8 cellular contexts compared by ENCODE assay signal in genomic region chr10:3775671-3776551, GRCh38. TPM values are rescaled to one million over a fixed set of nuclear protein-coding genes. Genes with fewer than 3 reads are reported as not detected.
A peak's percentile ranks its signal among the peaks of the same experiment; 100 is the strongest.
DNase-seq lines count a peak whose midpoint lies in the region; ATAC-seq and TF ChIP-seq lines count a peak whose summit lies in the region.

No MANE protein-coding gene starts in this region.

- DNase-seq in GF-D8 (lab: John Stamatoyannopoulos, UW) (peak; percentile 20), NCI-H69 (lab: John Stamatoyannopoulos, UW) (peak; percentile 23), body of pancreas (peak in 2 of 4 donors; percentile 41 to 42), immature natural killer cell (peak in 2 of 3 donors; percentile 19 to 37), DMS114 treated with DMSO at 0.1 percent for 48 hours (lab: John Stamatoyannopoulos, UW; ENCODE audit: unreplicated experiment) (no peak)
- no peak for DNase-seq in stimulated activated naive B cell treated with anti-CD40 and anti-IgM and Interleukin-4, amounts not matched to agents 10 μg/mL and 1 μg/mL and 100 μg/mL, for 72 hours

- peaks cover 46% of the 10 kb centered on the region for H3K4me1 ChIP-seq in body of pancreas

- no peak overlapping the region for H3K4me3 ChIP-seq in body of pancreas

- H3K9me3 Mint-ChIP-seq in immature natural killer cell = no peaks in the 10 kb centered on the region
- H3K9me3 Mint-ChIP-seq in stimulated activated naive B cell treated with anti-CD40 and anti-IgM and Interleukin-4, amounts not matched to agents 10 μg/mL and 1 μg/mL and 100 μg/mL, for 72 hours = no peaks in the 10 kb centered on the region

- H3K9me3 ChIP-seq in body of pancreas = no peaks in the 10 kb centered on the region

- peak in 2 of 3 donors; percentile 21 to 31 for TF ChIP-seq POLR2A in body of pancreas (IDR thresholded peaks at IDR 0.05)

- H3K4me1 Mint-ChIP-seq in immature natural killer cell = peaks cover 68% of the 10 kb centered on the region in 2 donors
- H3K4me1 Mint-ChIP-seq in stimulated activated naive B cell treated with anti-CD40 and anti-IgM and Interleukin-4, amounts not matched to agents 10 μg/mL and 1 μg/mL and 100 μg/mL, for 72 hours = peaks cover 29 to 52% of the 10 kb centered on the region in 2 donors

- TF ChIP-seq CTCF in body of pancreas (IDR thresholded peaks at IDR 0.05) = no peak

- H3K27me3 Mint-ChIP-seq in immature natural killer cell (ENCODE audit: low read depth in 3 of 3) = peaks cover 9 to 52% (median 29%) of the 10 kb centered on the region in 3 donors
- H3K27me3 Mint-ChIP-seq in stimulated activated naive B cell treated with anti-CD40 and anti-IgM and Interleukin-4, amounts not matched to agents 10 μg/mL and 1 μg/mL and 100 μg/mL, for 72 hours = no peaks in the 10 kb centered on the region

- H3K27ac Mint-ChIP-seq in immature natural killer cell = peak overlapping the region; percentile 64 to 98 (median 89)
- peak overlapping the region; percentile 93 for H3K27ac Mint-ChIP-seq in stimulated activated naive B cell treated with anti-CD40 and anti-IgM and Interleukin-4, amounts not matched to agents 10 μg/mL and 1 μg/mL and 100 μg/mL, for 72 hours

- WGBS in body of pancreas, 2 donors = 64 to 81% methylated on average over 9 of the region's 9 CpGs

- peaks cover 40 to 60% (median 52%) of the 10 kb centered on the region in 3 donors for H3K36me3 Mint-ChIP-seq in immature natural killer cell
- peaks cover 48 to 58% of the 10 kb centered on the region in 2 donors for H3K36me3 Mint-ChIP-seq in stimulated activated naive B cell treated with anti-CD40 and anti-IgM and Interleukin-4, amounts not matched to agents 10 μg/mL and 1 μg/mL and 100 μg/mL, for 72 hours

- peak overlapping the region in 3 of 4 donors; percentile 30 to 100 (median 52) for H3K27ac ChIP-seq in body of pancreas

- H3K36me3 ChIP-seq in body of pancreas (replicated peaks in 1 of 2; ENCODE audit: insufficient read depth in 1 of 2, low read depth in 2 of 2) = peaks cover 20 to 27% of the 10 kb centered on the region in 2 donors

- ATAC-seq in body of pancreas (peak; percentile 4), GM21717 (IDR thresholded peaks at IDR 0.05; ENCODE audit: unreplicated experiment) (no peak), HG02759 (IDR thresholded peaks at IDR 0.05; ENCODE audit: unreplicated experiment) (no peak)
- ATAC-seq in stimulated activated naive B cell treated with anti-CD40 and anti-IgM and Interleukin-4, amounts not matched to agents 10 μg/mL and 1 μg/mL and 100 μg/mL, for 72 hours (replicated peaks) = peak; percentile 46 to 51

- intact Hi-C loops in body of pancreas (cut with DNase I) = no loop called here

- no peaks in the 10 kb centered on the region for H3K27me3 ChIP-seq in body of pancreas

- H3K4me3 Mint-ChIP-seq in immature natural killer cell = peak overlapping the region; percentile 10 to 81 (median 60)
- peak overlapping the region; percentile 30 to 44 for H3K4me3 Mint-ChIP-seq in stimulated activated naive B cell treated with anti-CD40 and anti-IgM and Interleukin-4, amounts not matched to agents 10 μg/mL and 1 μg/mL and 100 μg/mL, for 72 hours

RNA-seq across cellular contexts. Expression of gene KLF6, which starts 9.1 kb away (rescaled TPM):
- 100 to 1,000 TPM in 1 of 2 donors, 10 to 100 TPM in 1; 92.1 to 294 TPM for total RNA-seq in body of pancreas
- polyA plus RNA-seq in immature natural killer cell = 100 to 1,000 TPM; 343 to 423 (median 353) TPM

Comparison
In these comparisons a context has a peak if more than half of its experiments do, and no peak if none do; other contexts are left out.
1. DNase-seq: peak in GF-D8 (single experiment), NCI-H69 (single experiment) and immature natural killer cell (2 of 3); none in stimulated activated naive B cell treated with anti-CD40 and anti-IgM and Interleukin-4, amounts not matched to agents 10 μg/mL and 1 μg/mL and 100 μg/mL, for 72 hours (single experiment) and DMS114 treated with DMSO at 0.1 percent for 48 hours (single experiment).
2. ATAC-seq: peak in body of pancreas (single experiment) and stimulated activated naive B cell treated with anti-CD40 and anti-IgM and Interleukin-4, amounts not matched to agents 10 μg/mL and 1 μg/mL and 100 μg/mL, for 72 hours (2 of 2); none in GM21717 (single experiment) and HG02759 (single experiment).